In the genomic region with DNA sequence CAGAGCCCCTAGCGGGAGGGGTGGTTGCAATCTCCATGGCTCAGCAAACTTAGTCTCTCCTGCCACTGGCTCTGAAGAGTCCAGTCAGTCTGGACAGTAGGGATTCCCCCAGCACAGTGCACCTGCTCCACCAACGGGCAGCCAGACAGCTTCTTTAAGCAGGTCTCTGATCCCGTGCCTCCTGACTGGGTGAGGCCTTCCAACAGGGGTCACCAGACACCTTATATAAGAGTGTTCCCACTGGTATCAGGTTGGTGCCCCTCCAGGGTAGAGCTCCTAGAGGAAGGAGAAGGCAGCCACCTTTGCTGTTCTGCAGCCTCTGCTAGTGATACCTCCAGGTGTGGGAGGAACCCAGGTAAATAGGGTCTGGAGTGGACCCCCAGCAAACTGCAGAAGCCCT, we compare ENCODE assay signal across 3 cellular contexts.
TF ChIP-seq lines count a peak whose summit lies in the region.

No MANE protein-coding gene starts in this region.

TF ChIP-seq in liver, 16 proteins besides CTCF, POLR2A, EP300 and RAD21 (continued from another document):
- TF ChIP-seq, protein P1, sequence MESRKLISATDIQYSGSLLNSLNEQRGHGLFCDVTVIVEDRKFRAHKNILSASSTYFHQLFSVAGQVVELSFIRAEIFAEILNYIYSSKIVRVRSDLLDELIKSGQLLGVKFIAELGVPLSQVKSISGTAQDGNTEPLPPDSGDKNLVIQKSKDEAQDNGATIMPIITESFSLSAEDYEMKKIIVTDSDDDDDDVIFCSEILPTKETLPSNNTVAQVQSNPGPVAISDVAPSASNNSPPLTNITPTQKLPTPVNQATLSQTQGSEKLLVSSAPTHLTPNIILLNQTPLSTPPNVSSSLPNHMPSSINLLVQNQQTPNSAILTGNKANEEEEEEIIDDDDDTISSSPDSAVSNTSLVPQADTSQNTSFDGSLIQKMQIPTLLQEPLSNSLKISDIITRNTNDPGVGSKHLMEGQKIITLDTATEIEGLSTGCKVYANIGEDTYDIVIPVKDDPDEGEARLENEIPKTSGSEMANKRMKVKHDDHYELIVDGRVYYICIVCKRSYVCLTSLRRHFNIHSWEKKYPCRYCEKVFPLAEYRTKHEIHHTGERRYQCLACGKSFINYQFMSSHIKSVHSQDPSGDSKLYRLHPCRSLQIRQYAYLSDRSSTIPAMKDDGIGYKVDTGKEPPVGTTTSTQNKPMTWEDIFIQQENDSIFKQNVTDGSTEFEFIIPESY (IDR thresholded peaks at IDR 0.05), result no peak
- TF ChIP-seq HNF4A (conservative IDR thresholded peaks at IDR 0.05) (no peak), RXRA (IDR thresholded peaks at IDR 0.05) (no peak), HNF4G (IDR thresholded peaks at IDR 0.05) (no peak), YY1 (IDR thresholded peaks at IDR 0.05) (no peak), JUND (IDR thresholded peaks at IDR 0.05) (no peak), FOXA2 (IDR thresholded peaks at IDR 0.05) (no peak), SP1 (IDR thresholded peaks at IDR 0.05) (no peak), REST (IDR thresholded peaks at IDR 0.05) (no peak), MAX (IDR thresholded peaks at IDR 0.05) (no peak), FOXA1 (IDR thresholded peaks at IDR 0.05) (no peak)
- TF ChIP-seq, protein P2, sequence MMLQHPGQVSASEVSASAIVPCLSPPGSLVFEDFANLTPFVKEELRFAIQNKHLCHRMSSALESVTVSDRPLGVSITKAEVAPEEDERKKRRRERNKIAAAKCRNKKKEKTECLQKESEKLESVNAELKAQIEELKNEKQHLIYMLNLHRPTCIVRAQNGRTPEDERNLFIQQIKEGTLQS (IDR thresholded peaks at IDR 0.05), result no peak

TF ChIP-seq in HepG2, 621 proteins besides CTCF, POLR2A, EP300 and RAD21 (continued from another document):
- TF ChIP-seq, protein P3, sequence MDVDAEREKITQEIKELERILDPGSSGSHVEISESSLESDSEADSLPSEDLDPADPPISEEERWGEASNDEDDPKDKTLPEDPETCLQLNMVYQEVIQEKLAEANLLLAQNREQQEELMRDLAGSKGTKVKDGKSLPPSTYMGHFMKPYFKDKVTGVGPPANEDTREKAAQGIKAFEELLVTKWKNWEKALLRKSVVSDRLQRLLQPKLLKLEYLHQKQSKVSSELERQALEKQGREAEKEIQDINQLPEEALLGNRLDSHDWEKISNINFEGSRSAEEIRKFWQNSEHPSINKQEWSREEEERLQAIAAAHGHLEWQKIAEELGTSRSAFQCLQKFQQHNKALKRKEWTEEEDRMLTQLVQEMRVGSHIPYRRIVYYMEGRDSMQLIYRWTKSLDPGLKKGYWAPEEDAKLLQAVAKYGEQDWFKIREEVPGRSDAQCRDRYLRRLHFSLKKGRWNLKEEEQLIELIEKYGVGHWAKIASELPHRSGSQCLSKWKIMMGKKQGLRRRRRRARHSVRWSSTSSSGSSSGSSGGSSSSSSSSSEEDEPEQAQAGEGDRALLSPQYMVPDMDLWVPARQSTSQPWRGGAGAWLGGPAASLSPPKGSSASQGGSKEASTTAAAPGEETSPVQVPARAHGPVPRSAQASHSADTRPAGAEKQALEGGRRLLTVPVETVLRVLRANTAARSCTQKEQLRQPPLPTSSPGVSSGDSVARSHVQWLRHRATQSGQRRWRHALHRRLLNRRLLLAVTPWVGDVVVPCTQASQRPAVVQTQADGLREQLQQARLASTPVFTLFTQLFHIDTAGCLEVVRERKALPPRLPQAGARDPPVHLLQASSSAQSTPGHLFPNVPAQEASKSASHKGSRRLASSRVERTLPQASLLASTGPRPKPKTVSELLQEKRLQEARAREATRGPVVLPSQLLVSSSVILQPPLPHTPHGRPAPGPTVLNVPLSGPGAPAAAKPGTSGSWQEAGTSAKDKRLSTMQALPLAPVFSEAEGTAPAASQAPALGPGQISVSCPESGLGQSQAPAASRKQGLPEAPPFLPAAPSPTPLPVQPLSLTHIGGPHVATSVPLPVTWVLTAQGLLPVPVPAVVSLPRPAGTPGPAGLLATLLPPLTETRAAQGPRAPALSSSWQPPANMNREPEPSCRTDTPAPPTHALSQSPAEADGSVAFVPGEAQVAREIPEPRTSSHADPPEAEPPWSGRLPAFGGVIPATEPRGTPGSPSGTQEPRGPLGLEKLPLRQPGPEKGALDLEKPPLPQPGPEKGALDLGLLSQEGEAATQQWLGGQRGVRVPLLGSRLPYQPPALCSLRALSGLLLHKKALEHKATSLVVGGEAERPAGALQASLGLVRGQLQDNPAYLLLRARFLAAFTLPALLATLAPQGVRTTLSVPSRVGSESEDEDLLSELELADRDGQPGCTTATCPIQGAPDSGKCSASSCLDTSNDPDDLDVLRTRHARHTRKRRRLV (CRISPR knock-in tag; IDR thresholded peaks at IDR 0.05), result no peak
- TF ChIP-seq ZNF235 (CRISPR knock-in tag; IDR thresholded peaks at IDR 0.05; ENCODE audit: borderline replicate concordance), result no peak
- TF ChIP-seq HDAC2 (CRISPR knock-in tag; IDR thresholded peaks at IDR 0.05), result no peak
- no peak for TF ChIP-seq ZNF780A (CRISPR knock-in tag; IDR thresholded peaks at IDR 0.05)
- no peak for TF ChIP-seq RBM39 (IDR thresholded peaks at IDR 0.05; ENCODE audit: low read depth, low read length, poor library complexity, severe bottlenecking)
- TF ChIP-seq ZNF816 (CRISPR knock-in tag; IDR thresholded peaks at IDR 0.05; ENCODE audit: borderline replicate concordance), result no peak
- TF ChIP-seq, protein P4, sequence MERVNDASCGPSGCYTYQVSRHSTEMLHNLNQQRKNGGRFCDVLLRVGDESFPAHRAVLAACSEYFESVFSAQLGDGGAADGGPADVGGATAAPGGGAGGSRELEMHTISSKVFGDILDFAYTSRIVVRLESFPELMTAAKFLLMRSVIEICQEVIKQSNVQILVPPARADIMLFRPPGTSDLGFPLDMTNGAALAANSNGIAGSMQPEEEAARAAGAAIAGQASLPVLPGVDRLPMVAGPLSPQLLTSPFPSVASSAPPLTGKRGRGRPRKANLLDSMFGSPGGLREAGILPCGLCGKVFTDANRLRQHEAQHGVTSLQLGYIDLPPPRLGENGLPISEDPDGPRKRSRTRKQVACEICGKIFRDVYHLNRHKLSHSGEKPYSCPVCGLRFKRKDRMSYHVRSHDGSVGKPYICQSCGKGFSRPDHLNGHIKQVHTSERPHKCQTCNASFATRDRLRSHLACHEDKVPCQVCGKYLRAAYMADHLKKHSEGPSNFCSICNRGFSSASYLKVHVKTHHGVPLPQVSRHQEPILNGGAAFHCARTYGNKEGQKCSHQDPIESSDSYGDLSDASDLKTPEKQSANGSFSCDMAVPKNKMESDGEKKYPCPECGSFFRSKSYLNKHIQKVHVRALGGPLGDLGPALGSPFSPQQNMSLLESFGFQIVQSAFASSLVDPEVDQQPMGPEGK (CRISPR knock-in tag; IDR thresholded peaks at IDR 0.05), result no peak
- TF ChIP-seq, protein P5, sequence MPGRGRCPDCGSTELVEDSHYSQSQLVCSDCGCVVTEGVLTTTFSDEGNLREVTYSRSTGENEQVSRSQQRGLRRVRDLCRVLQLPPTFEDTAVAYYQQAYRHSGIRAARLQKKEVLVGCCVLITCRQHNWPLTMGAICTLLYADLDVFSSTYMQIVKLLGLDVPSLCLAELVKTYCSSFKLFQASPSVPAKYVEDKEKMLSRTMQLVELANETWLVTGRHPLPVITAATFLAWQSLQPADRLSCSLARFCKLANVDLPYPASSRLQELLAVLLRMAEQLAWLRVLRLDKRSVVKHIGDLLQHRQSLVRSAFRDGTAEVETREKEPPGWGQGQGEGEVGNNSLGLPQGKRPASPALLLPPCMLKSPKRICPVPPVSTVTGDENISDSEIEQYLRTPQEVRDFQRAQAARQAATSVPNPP (CRISPR knock-in tag; IDR thresholded peaks at IDR 0.05), result no peak
- TF ChIP-seq SRF (IDR thresholded peaks at IDR 0.05; ENCODE audit: low read depth, low read length), result no peak
- no peak for TF ChIP-seq KLF9 (CRISPR knock-in tag; IDR thresholded peaks at IDR 0.05; ENCODE audit: low read depth)
- TF ChIP-seq ZNF317 (CRISPR knock-in tag; IDR thresholded peaks at IDR 0.05), result no peak
- no peak for TF ChIP-seq ZBTB1 (CRISPR knock-in tag; IDR thresholded peaks at IDR 0.05; ENCODE audit: borderline replicate concordance)
- no peak for TF ChIP-seq HMG20A (CRISPR knock-in tag; IDR thresholded peaks at IDR 0.05; ENCODE audit: borderline replicate concordance)
- TF ChIP-seq GTF3A (CRISPR knock-in tag; conservative IDR thresholded peaks at IDR 0.05), result no peak
- TF ChIP-seq HOXA9 (CRISPR knock-in tag; IDR thresholded peaks at IDR 0.05; ENCODE audit: borderline replicate concordance), result no peak
- TF ChIP-seq ZNF160 (CRISPR knock-in tag; IDR thresholded peaks at IDR 0.05), result no peak
- no peak for TF ChIP-seq ZNF430 (CRISPR knock-in tag; IDR thresholded peaks at IDR 0.05)

TF ChIP-seq in WTC11, 78 proteins besides CTCF, POLR2A, EP300 and RAD21 (continued from another document):
- TF ChIP-seq, protein P6, sequence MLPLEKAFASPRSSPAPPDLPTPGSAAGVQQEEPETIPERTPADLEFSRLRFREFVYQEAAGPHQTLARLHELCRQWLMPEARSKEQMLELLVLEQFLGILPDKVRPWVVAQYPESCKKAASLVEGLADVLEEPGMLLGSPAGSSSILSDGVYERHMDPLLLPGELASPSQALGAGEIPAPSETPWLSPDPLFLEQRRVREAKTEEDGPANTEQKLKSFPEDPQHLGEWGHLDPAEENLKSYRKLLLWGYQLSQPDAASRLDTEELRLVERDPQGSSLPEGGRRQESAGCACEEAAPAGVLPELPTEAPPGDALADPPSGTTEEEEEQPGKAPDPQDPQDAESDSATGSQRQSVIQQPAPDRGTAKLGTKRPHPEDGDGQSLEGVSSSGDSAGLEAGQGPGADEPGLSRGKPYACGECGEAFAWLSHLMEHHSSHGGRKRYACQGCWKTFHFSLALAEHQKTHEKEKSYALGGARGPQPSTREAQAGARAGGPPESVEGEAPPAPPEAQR (CRISPR knock-in tag; IDR thresholded peaks at IDR 0.05), result no peak
- TF ChIP-seq, protein P7, sequence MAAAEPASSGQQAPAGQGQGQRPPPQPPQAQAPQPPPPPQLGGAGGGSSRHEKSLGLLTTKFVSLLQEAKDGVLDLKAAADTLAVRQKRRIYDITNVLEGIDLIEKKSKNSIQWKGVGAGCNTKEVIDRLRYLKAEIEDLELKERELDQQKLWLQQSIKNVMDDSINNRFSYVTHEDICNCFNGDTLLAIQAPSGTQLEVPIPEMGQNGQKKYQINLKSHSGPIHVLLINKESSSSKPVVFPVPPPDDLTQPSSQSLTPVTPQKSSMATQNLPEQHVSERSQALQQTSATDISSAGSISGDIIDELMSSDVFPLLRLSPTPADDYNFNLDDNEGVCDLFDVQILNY (CRISPR knock-in tag; IDR thresholded peaks at IDR 0.05), result no peak
